In genomic region chr4:83334425-83335241, GRCh38 we compare ENCODE assay signal across 8 cellular contexts. TPM values are rescaled to one million over a fixed set of nuclear protein-coding genes. Genes with fewer than 3 reads are reported as not detected.
DNase-seq lines count a peak whose midpoint lies in the region; ATAC-seq and TF ChIP-seq lines count a peak whose summit lies in the region.

Gene HPSE (minus strand): TSS chr4:83334848. CDS start chr4:83334782, 66 bp downstream.

- POLR2A ChIA-PET in activated CD4-positive, alpha-beta T cell treated with anti-CD3 and anti-CD28 coated beads for 36 hours (lab: Charles Lee), result interaction anchor here (0.6 kb wide), 1 partner anchor 12 kb away, joined by 3 read pairs; no protein-coding TSS in a partner anchor

- intact Hi-C loops in activated CD4-positive, alpha-beta T cell treated with anti-CD3 and anti-CD28 coated beads for 36 hours (cut with DNase I, micrococcal nuclease), result loop anchor here in 1 of 2 experiments (1.0 kb wide), 1 partner anchor 121 kb away; the partner anchor contains the start of gene HELQ
- intact Hi-C loops in lower leg skin (cut with DNase I; ENCODE audit: low total_unique reads), result no loop called here

- TF ChIP-seq CTCF in lower leg skin (IDR thresholded peaks at IDR 0.05), result no peak

- peaks cover 15% of the 10 kb centered on the region for H3K4me1 Mint-ChIP-seq in activated CD4-positive, alpha-beta T cell treated with anti-CD3 and anti-CD28 coated beads for 36 hours

- DNase-seq in 8988T (peak; percentile 27), NCI-H2196 treated with DMSO at 0.1 percent for 48 hours (lab: John Stamatoyannopoulos, UW; ENCODE audit: unreplicated experiment) (peak; percentile 54), dedifferentiated amniotic fluid mesenchymal stem cell (ENCODE audit: extremely low spot score) (peak; percentile 27), lower leg skin (ENCODE audit: low spot score in 2 of 2) (peak; percentile 80 to 96)
- DNase-seq in activated CD4-positive, alpha-beta T cell treated with anti-CD3 and anti-CD28 coated beads for 36 hours, result peak; percentile 80
- peak; percentile 39 to 56 for DNase-seq in stimulated activated CD4-positive, alpha-beta T cell treated with anti-CD3 and anti-CD28 coated beads, Interleukin-4, amount 100 ng/mL, for 48 hours (ENCODE audit: low read depth in 2 of 2)

- H3K9me3 Mint-ChIP-seq in activated CD4-positive, alpha-beta T cell treated with anti-CD3 and anti-CD28 coated beads for 36 hours (ENCODE audit: low read depth), result peaks cover 4% of the 10 kb centered on the region

- peak within 1 kb of the TSS; percentile 87 for H3K27ac Mint-ChIP-seq in activated CD4-positive, alpha-beta T cell treated with anti-CD3 and anti-CD28 coated beads for 36 hours

- TF ChIP-seq POLR2A in lower leg skin (IDR thresholded peaks at IDR 0.05), result no peak

- H3K4me3 Mint-ChIP-seq in activated CD4-positive, alpha-beta T cell treated with anti-CD3 and anti-CD28 coated beads for 36 hours, result peak within 1 kb of the TSS; percentile 81

- peak within 1 kb of the TSS; percentile 34 for H3K4me3 ChIP-seq in lower leg skin (ENCODE audit: low read depth, poor library complexity, severe bottlenecking)

- ATAC-seq in GM18870 (IDR thresholded peaks at IDR 0.05; ENCODE audit: unreplicated experiment), result peak; percentile 60
- peak; percentile 86 for ATAC-seq in HG03108 (IDR thresholded peaks at IDR 0.05; ENCODE audit: unreplicated experiment)
- peak; percentile 90 for ATAC-seq in activated CD4-positive, alpha-beta T cell treated with anti-CD3 and anti-CD28 coated beads for 36 hours

- WGBS in lower leg skin, 2 donors, result 1 to 2% methylated on average over 57 to 63 of the region's 63 CpGs

- peaks cover 13% of the 10 kb centered on the region for H3K27me3 Mint-ChIP-seq in activated CD4-positive, alpha-beta T cell treated with anti-CD3 and anti-CD28 coated beads for 36 hours

- CTCF ChIA-PET in activated CD4-positive, alpha-beta T cell treated with anti-CD3 and anti-CD28 coated beads for 36 hours (lab: Charles Lee), result interaction anchor here (0.6 kb wide), 1 partner anchor 25 kb away, joined by 3 read pairs; no protein-coding TSS in a partner anchor

- peaks cover 5% of the 10 kb centered on the region for H3K36me3 Mint-ChIP-seq in activated CD4-positive, alpha-beta T cell treated with anti-CD3 and anti-CD28 coated beads for 36 hours (ENCODE audit: low read depth)

RNA-seq across cellular contexts. Expression of gene HPSE, which starts in this region (rescaled TPM):
- total RNA-seq in activated CD4-positive, alpha-beta T cell treated with anti-CD3 and anti-CD28 coated beads for 36 hours, result 10 to 100 TPM; 11.4 TPM
- total RNA-seq in lower leg skin, result 10 to 100 TPM in 1 of 4 donors, 1 to 10 TPM in 3; 7.6 to 12.5 (median 9.1) TPM

Comparison
In these comparisons a context has a peak if more than half of its experiments do, and no peak if none do; other contexts are left out.
1. Peak in every context shown above with its lines: DNase-seq, ATAC-seq and H3K4me3 ChIP-seq.
2. DNase-seq: peak in every context shown above with its lines; median percentile 88 in lower leg skin; 80 in activated CD4-positive, alpha-beta T cell treated with anti-CD3 and anti-CD28 coated beads for 36 hours; 54 in NCI-H2196 treated with DMSO at 0.1 percent for 48 hours; 48 in stimulated activated CD4-positive, alpha-beta T cell treated with anti-CD3 and anti-CD28 coated beads, Interleukin-4, amount 100 ng/mL, for 48 hours; 27 in 8988T; 27 in dedifferentiated amniotic fluid mesenchymal stem cell.